Comparison of ENCODE assay signal across 15 cellular contexts in the genomic region with DNA sequence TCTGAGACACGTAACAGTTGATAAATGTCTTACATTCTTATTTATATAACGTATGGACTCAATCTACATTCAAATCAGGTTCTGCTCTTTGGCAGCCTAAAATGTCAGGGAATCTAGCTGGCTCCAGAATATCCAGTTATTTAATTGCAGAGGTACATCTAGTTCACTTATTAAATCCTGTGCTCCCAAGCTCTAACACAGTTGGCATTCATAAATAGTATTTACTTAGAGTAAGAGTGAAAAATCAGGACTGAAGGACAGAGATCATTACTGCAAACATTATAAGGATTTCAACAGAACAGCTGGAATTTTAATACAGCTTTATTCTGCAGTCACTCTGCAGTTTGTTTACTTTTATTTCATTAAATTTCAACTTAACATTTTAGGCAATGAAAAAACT. TPM values are rescaled to one million over a fixed set of nuclear protein-coding genes. Genes with fewer than 3 reads are reported as not detected.
"Had no signal": no experiment of that assay in that cellular context is flagged by ENCODE, and none has a peak within 500 bp of the region (broad histone marks: within the 10 kb centered on the region; RNA-seq: fewer than 3 reads in every experiment).

No MANE protein-coding gene starts in this region.

RNA-seq across cellular contexts. Expression of a gene that starts 7.9 kb away (rescaled TPM):
- total RNA-seq: stomach, subcutaneous adipose tissue, suprapubic skin, temporal lobe, testis, thoracic aorta, thyroid gland, tibial nerve, transverse colon, upper lobe of left lung, upper lobe of right lung, ureter, urinary bladder, uterus, vagina had no signal
